ENCODE assay signal across 8 cellular contexts in genomic region chr7:132654150-132654549, GRCh38.
DNase-seq lines count a peak whose midpoint lies in the region; ATAC-seq and TF ChIP-seq lines count a peak whose summit lies in the region.

No MANE protein-coding gene starts in this region.

- TF ChIP-seq CTCF in DND-41 (IDR thresholded peaks at IDR 0.05; ENCODE audit: borderline replicate concordance, extremely low read depth, low read length, poor library complexity, severe bottlenecking) = peak; percentile 60
- TF ChIP-seq CTCF in sigmoid colon (IDR thresholded peaks at IDR 0.05) = no peak

- 53 to 68% methylated on average over 3 of the region's 3 CpGs for WGBS in sigmoid colon, 2 donors

- H3K4me1 ChIP-seq in DND-41 (ENCODE audit: insufficient read depth, low read length) = peaks cover 46% of the 10 kb centered on the region
- peaks cover 0 to 7% (median 2%) of the 10 kb centered on the region in 4 donors for H3K4me1 ChIP-seq in sigmoid colon

- H3K27ac Mint-ChIP-seq in activated T-helper 1 cell treated with anti-CD3 and anti-CD28 coated beads, Interleukin-12 subunit alpha, Interleukin-12 subunit beta, Interleukin-2, Interleukin-4 antibody, amounts not matched to agents 30 ng/mL and 10 ng/mL and 1 ng/mL, durations not matched to agents 14 hours and 24 hours and 36 hours = peak overlapping the region; percentile 75
- no peak overlapping the region for H3K27ac Mint-ChIP-seq in natural killer cell treated with Interleukin-12 subunit alpha and Interleukin-12 subunit beta and Interleukin-15 and Interleukin-18, amount 100 ng/mL, for 72 hours

- no peaks in the 10 kb centered on the region for H3K79me2 ChIP-seq in DND-41 (ENCODE audit: insufficient read depth, low read length)

- no peak overlapping the region for H3K4me2 ChIP-seq in DND-41 (ENCODE audit: insufficient read depth, low read length)

- TF ChIP-seq EP300 in sigmoid colon (IDR thresholded peaks at IDR 0.05) = no peak

- H3K9ac ChIP-seq in DND-41 (ENCODE audit: low read depth, low read length) = 0 out of 2 replicates have a peak overlapping the region, but pooled peaks have one; percentile 59

- H3K9me3 Mint-ChIP-seq in activated T-helper 1 cell treated with anti-CD3 and anti-CD28 coated beads, Interleukin-12 subunit alpha, Interleukin-12 subunit beta, Interleukin-2, Interleukin-4 antibody, amounts not matched to agents 30 ng/mL and 10 ng/mL and 1 ng/mL, durations not matched to agents 14 hours and 24 hours and 36 hours = peaks cover 16% of the 10 kb centered on the region
- H3K9me3 Mint-ChIP-seq in natural killer cell treated with Interleukin-12 subunit alpha and Interleukin-12 subunit beta and Interleukin-15 and Interleukin-18, amount 100 ng/mL, for 72 hours = no peaks in the 10 kb centered on the region

- DNase-seq in DND-41 (peak; percentile 40), NCI-H1048 (lab: John Stamatoyannopoulos, UW) (no peak), sigmoid colon (no peak), DMS79 treated with DMSO at 0.1 percent for 48 hours (lab: John Stamatoyannopoulos, UW) (no peak)
- no peak for DNase-seq in activated T-helper 1 cell treated with anti-CD3 and anti-CD28 coated beads, Interleukin-12 subunit alpha, Interleukin-12 subunit beta, Interleukin-2, Interleukin-4 antibody, amounts not matched to agents 30 ng/mL and 10 ng/mL and 1 ng/mL, durations not matched to agents 14 hours and 24 hours and 36 hours (ENCODE audit: low spot score)
- no peak for DNase-seq in natural killer cell treated with Interleukin-12 subunit alpha and Interleukin-12 subunit beta and Interleukin-15 and Interleukin-18, amount 100 ng/mL, for 72 hours (ENCODE audit: low spot score)

- H3K27me3 Mint-ChIP-seq in activated T-helper 1 cell treated with anti-CD3 and anti-CD28 coated beads, Interleukin-12 subunit alpha, Interleukin-12 subunit beta, Interleukin-2, Interleukin-4 antibody, amounts not matched to agents 30 ng/mL and 10 ng/mL and 1 ng/mL, durations not matched to agents 14 hours and 24 hours and 36 hours (ENCODE audit: insufficient read depth) = peaks cover 4% of the 10 kb centered on the region
- H3K27me3 Mint-ChIP-seq in natural killer cell treated with Interleukin-12 subunit alpha and Interleukin-12 subunit beta and Interleukin-15 and Interleukin-18, amount 100 ng/mL, for 72 hours = no peaks in the 10 kb centered on the region

- no peaks in the 10 kb centered on the region for H4K20me1 ChIP-seq in DND-41 (ENCODE audit: insufficient read depth, low read length)

- H3K36me3 ChIP-seq in DND-41 (ENCODE audit: insufficient read depth, low read length) (no peaks in the 10 kb centered on the region), sigmoid colon (no peaks in the 10 kb centered on the region)

- ATAC-seq in DND-41 (ENCODE audit: insufficient read depth, low read depth) (no peak), GM19328 (IDR thresholded peaks at IDR 0.05; ENCODE audit: unreplicated experiment) (peak; percentile 65), HG03378 (IDR thresholded peaks at IDR 0.05; ENCODE audit: unreplicated experiment) (peak; percentile 77)
- no peak for ATAC-seq in natural killer cell treated with Interleukin-12 subunit alpha and Interleukin-12 subunit beta and Interleukin-15 and Interleukin-18, amount 100 ng/mL, for 72 hours

- H3K9me3 ChIP-seq in DND-41 (ENCODE audit: insufficient read depth, low read length, severe bottlenecking) (no peaks in the 10 kb centered on the region), sigmoid colon (no peaks in the 10 kb centered on the region)

- H2AFZ ChIP-seq in DND-41 (ENCODE audit: low read depth, low read length) = no peak overlapping the region; the same call in 1 of the 2 replicates

- peak overlapping the region; percentile 93 for H3K27ac ChIP-seq in DND-41 (ENCODE audit: low read length)
- no peak overlapping the region for H3K27ac ChIP-seq in sigmoid colon

- no peak overlapping the region for H3K4me3 ChIP-seq in DND-41 (ENCODE audit: low read depth in 1 of 2, low read length in 2 of 2)
- H3K4me3 ChIP-seq in sigmoid colon = no peak overlapping the region

- H3K27me3 ChIP-seq in DND-41 (ENCODE audit: insufficient read depth, low read length, poor library complexity) = no peaks in the 10 kb centered on the region
- H3K27me3 ChIP-seq in sigmoid colon = no peaks in the 10 kb centered on the region

- intact Hi-C loops in activated T-helper 1 cell treated with anti-CD3 and anti-CD28 coated beads, Interleukin-12 subunit alpha, Interleukin-12 subunit beta, Interleukin-2, Interleukin-4 antibody, amounts not matched to agents 30 ng/mL and 10 ng/mL and 1 ng/mL, durations not matched to agents 14 hours and 24 hours and 36 hours (cut with micrococcal nuclease) = loop anchor here (2.0 kb wide), 1 partner anchor 427 kb away; no protein-coding TSS in a partner anchor
- intact Hi-C loops in sigmoid colon (cut with DNase I) = no loop called here

- H3K4me1 Mint-ChIP-seq in activated T-helper 1 cell treated with anti-CD3 and anti-CD28 coated beads, Interleukin-12 subunit alpha, Interleukin-12 subunit beta, Interleukin-2, Interleukin-4 antibody, amounts not matched to agents 30 ng/mL and 10 ng/mL and 1 ng/mL, durations not matched to agents 14 hours and 24 hours and 36 hours (ENCODE audit: low read depth) = peaks cover 39% of the 10 kb centered on the region
- peaks cover 23 to 37% of the 10 kb centered on the region in 2 donors for H3K4me1 Mint-ChIP-seq in natural killer cell treated with Interleukin-12 subunit alpha and Interleukin-12 subunit beta and Interleukin-15 and Interleukin-18, amount 100 ng/mL, for 72 hours (ENCODE audit: low read depth in 2 of 2)

- H3K4me3 Mint-ChIP-seq in activated T-helper 1 cell treated with anti-CD3 and anti-CD28 coated beads, Interleukin-12 subunit alpha, Interleukin-12 subunit beta, Interleukin-2, Interleukin-4 antibody, amounts not matched to agents 30 ng/mL and 10 ng/mL and 1 ng/mL, durations not matched to agents 14 hours and 24 hours and 36 hours = peak overlapping the region; percentile 45
- peak overlapping the region; percentile 43 for H3K4me3 Mint-ChIP-seq in natural killer cell treated with Interleukin-12 subunit alpha and Interleukin-12 subunit beta and Interleukin-15 and Interleukin-18, amount 100 ng/mL, for 72 hours

- TF ChIP-seq POLR2A in sigmoid colon (IDR thresholded peaks at IDR 0.05) = no peak

- H3K36me3 Mint-ChIP-seq in activated T-helper 1 cell treated with anti-CD3 and anti-CD28 coated beads, Interleukin-12 subunit alpha, Interleukin-12 subunit beta, Interleukin-2, Interleukin-4 antibody, amounts not matched to agents 30 ng/mL and 10 ng/mL and 1 ng/mL, durations not matched to agents 14 hours and 24 hours and 36 hours (ENCODE audit: low read depth) = peaks cover 7% of the 10 kb centered on the region
- no peaks in the 10 kb centered on the region for H3K36me3 Mint-ChIP-seq in natural killer cell treated with Interleukin-12 subunit alpha and Interleukin-12 subunit beta and Interleukin-15 and Interleukin-18, amount 100 ng/mL, for 72 hours

Comparison
In these comparisons a context has a peak if more than half of its experiments do, and no peak if none do; other contexts are left out.
1. ATAC-seq: peak in GM19328 (single experiment) and HG03378 (single experiment); none in DND-41 (single experiment) and natural killer cell treated with Interleukin-12 subunit alpha and Interleukin-12 subunit beta and Interleukin-15 and Interleukin-18, amount 100 ng/mL, for 72 hours (0 of 2).